In the genomic region with DNA sequence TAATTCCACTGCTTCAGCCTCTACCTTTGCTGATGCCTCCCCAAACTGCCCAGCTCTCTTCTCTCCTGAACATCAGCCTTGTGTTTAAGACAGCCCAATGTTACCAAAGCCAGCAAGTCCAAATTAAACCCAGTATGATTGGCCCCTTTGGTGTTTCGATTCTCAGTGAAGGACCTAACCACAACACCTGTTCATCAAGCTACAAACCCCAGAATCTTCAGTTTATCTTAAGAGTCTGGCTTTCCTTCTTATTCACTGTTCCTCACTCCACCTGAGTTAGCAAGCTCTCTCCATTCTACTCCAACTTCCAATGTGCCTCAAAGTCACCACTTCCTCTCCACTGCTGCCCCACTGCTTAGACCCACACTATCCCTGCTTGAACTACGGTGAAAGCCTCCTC, we compare ENCODE assay signal across 9 cellular contexts. TPM values are rescaled to one million over a fixed set of nuclear protein-coding genes. Genes with fewer than 3 reads are reported as not detected.
A peak's percentile ranks its signal among the peaks of the same experiment; 100 is the strongest.
DNase-seq lines count a peak whose midpoint lies in the region; ATAC-seq and TF ChIP-seq lines count a peak whose summit lies in the region.
"Had no signal": no experiment of that assay in that cellular context is flagged by ENCODE, and none has a peak within 500 bp of the region (broad histone marks: within the 10 kb centered on the region; RNA-seq: fewer than 3 reads in every experiment).

No MANE protein-coding gene starts in this region.

- no TSS peak for BruUV-seq in mammary epithelial cell (replicated peaks; lab: Mats Ljungman, UMichigan)

- H3K4me3 ChIP-seq in BLaER1, result no peak overlapping the region
- H3K4me3 ChIP-seq in KMS-11 (IDR thresholded peaks at IDR 0.05; ENCODE audit: insufficient read depth, low read depth, low read length), result peak overlapping the region; percentile 40
- H3K4me3 ChIP-seq in mammary epithelial cell (replicated peaks in 1 of 3; ENCODE audit: insufficient read depth in 1 of 3, low read depth in 2 of 3, low read length in 3 of 3), result no peak overlapping the region

- H3K27ac ChIP-seq in BLaER1 (no peak overlapping the region), KMS-11 (peak overlapping the region; percentile 95), mammary epithelial cell (ENCODE audit: insufficient read depth, low read depth, low read length) (no peak overlapping the region)

- in situ Hi-C loops in mammary epithelial cell (cut with MboI; ENCODE audit: low sequenced_read_pairs in 2 of 2), result no loop called here

- H3K9me3 ChIP-seq in BLaER1, result no peaks in the 10 kb centered on the region
- no peaks in the 10 kb centered on the region for H3K9me3 ChIP-seq in mammary epithelial cell (replicated peaks; ENCODE audit: insufficient read depth, low read length)

- WGBS in mammary epithelial cell (ENCODE audit: low coverage, missing lambda C conversion rate), result 100% methylated on average over 2 of the region's 2 CpGs

- TF ChIP-seq CTCF in KMS-11 (conservative IDR thresholded peaks at IDR 0.05; ENCODE audit: low read depth, low read length) (0 out of 2 replicates have a peak, but pooled peaks have one; percentile 9), mammary epithelial cell (conservative IDR thresholded peaks at IDR 0.05 in 1 of 2, IDR thresholded peaks at IDR 0.05 in 1 of 2; ENCODE audit: extremely low read depth in 1 of 2, insufficient read depth in 1 of 2, low read depth in 1 of 2, low read length in 2 of 2) (no peak)

- no peaks in the 10 kb centered on the region for H3K27me3 ChIP-seq in BLaER1
- no peaks in the 10 kb centered on the region for H3K27me3 ChIP-seq in KMS-11 (ENCODE audit: insufficient read depth, low read depth)
- H3K27me3 ChIP-seq in mammary epithelial cell (ENCODE audit: insufficient read depth, low read length), result no peaks in the 10 kb centered on the region

- CTCF ChIA-PET in mammary epithelial cell (lab: Charles Lee; ENCODE audit: low non-redundant PET), result no interaction called here

- no peaks in the 10 kb centered on the region for H3K79me2 ChIP-seq in KMS-11 (ENCODE audit: insufficient read depth, low read depth)
- no peaks in the 10 kb centered on the region for H3K79me2 ChIP-seq in mammary epithelial cell (ENCODE audit: insufficient read depth, low read length)

- H3K4me2 ChIP-seq in BLaER1, result 0 out of 2 replicates have a peak overlapping the region, but pooled peaks have one; percentile 6
- peak overlapping the region; percentile 81 for H3K4me2 ChIP-seq in KMS-11
- H3K4me2 ChIP-seq in mammary epithelial cell (ENCODE audit: insufficient read depth, low read depth, low read length), result no peak overlapping the region

- ATAC-seq in GM18861 (IDR thresholded peaks at IDR 0.05; ENCODE audit: unreplicated experiment) (peak; percentile 69), HG02678 (IDR thresholded peaks at IDR 0.05; ENCODE audit: unreplicated experiment) (peak; percentile 95)

- intact Hi-C loops in mammary epithelial cell (cut with micrococcal nuclease), result loop anchor here (1.0 kb wide), 1 partner anchor 51 kb away; no protein-coding TSS in a partner anchor

- DNase-seq in NCI-H510A (lab: John Stamatoyannopoulos, UW) (no peak), mammary epithelial cell (no peak), NCI-H1436 treated with DMSO at 0.1 percent for 48 hours (lab: John Stamatoyannopoulos, UW) (no peak), glomerular visceral epithelial cell (ENCODE audit: extremely low spot score) (no peak)
- DNase-seq: MV-4-11 had no signal

- no peak overlapping the region for H3K9ac ChIP-seq in BLaER1
- peak overlapping the region; percentile 62; the same call in 1 of the 2 replicates for H3K9ac ChIP-seq in KMS-11
- H3K9ac ChIP-seq in mammary epithelial cell (ENCODE audit: insufficient read depth, low read length), result no peak overlapping the region

- H4K20me1 ChIP-seq in BLaER1, result no peaks in the 10 kb centered on the region
- H4K20me1 ChIP-seq in KMS-11 (ENCODE audit: insufficient read depth), result no peaks in the 10 kb centered on the region
- no peaks in the 10 kb centered on the region for H4K20me1 ChIP-seq in mammary epithelial cell (ENCODE audit: insufficient read depth, low read length)

- H2AFZ ChIP-seq in KMS-11 (ENCODE audit: low read depth) (peak overlapping the region; percentile 55; the same call in 1 of the 2 replicates), mammary epithelial cell (ENCODE audit: low read depth, low read length) (no peak overlapping the region)

- dilution Hi-C loops in mammary epithelial cell (cut with HindIII; ENCODE audit: low sequenced_read_pairs), result no loop called here

- H3K36me3 ChIP-seq in BLaER1, result no peaks in the 10 kb centered on the region
- no peaks in the 10 kb centered on the region for H3K36me3 ChIP-seq in KMS-11 (ENCODE audit: insufficient read depth)
- H3K36me3 ChIP-seq in mammary epithelial cell (ENCODE audit: insufficient read depth, low read length), result no peaks in the 10 kb centered on the region

- peaks cover 10% of the 10 kb centered on the region for H3K4me1 ChIP-seq in BLaER1
- H3K4me1 ChIP-seq in KMS-11 (ENCODE audit: low read depth, poor library complexity, severe bottlenecking), result peaks cover 57% of the 10 kb centered on the region
- H3K4me1 ChIP-seq in mammary epithelial cell (ENCODE audit: insufficient read depth, low read length), result no peaks in the 10 kb centered on the region

RNA-seq across cellular contexts. Expression of a gene that starts 25.5 kb away (rescaled TPM):
- 10 to 100 TPM in 1 of 2 donors, 1 to 10 TPM in 1; 6.0 to 11.4 TPM for total RNA-seq in mammary epithelial cell
- 4.1 TPM for polyA plus RNA-seq in mammary epithelial cell
- polyA minus RNA-seq in mammary epithelial cell, result 24.9 TPM
